Comparison of ENCODE assay signal across 8 cellular contexts in the genomic region with DNA sequence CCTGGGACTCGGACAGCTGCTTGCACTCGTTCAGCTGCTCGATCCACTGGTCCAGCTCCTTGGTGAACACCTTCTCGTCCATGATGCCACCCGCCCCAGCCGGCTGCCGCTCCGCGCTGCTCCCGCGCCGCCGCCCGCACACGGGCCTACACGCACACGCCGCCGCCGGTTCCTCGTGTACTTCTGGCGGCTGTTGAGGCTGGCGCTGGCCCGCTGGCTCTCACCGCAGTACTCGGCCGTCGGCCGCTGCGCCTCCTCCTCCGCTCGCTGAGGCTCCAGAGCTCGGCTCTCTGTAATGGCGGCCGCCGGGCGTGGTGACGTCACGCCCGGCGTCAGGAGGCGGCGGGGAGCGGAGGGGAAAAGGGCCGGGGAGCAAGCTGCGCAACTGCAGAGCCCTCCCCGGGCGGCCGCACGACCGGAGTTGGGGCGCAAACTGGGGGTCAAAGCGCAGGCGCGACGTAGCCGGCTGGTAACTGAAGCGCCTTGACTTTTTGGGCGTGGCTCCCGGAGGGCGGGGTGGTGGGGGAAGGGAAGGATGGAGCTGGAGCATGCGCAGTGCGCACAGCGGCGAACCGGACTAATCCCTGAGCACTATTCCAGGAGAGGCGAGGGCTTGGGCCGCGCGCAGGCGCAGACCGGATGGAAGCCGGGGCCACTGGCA. TPM values are rescaled to one million over a fixed set of nuclear protein-coding genes. Genes with fewer than 3 reads are reported as not detected.
DNase-seq lines count a peak whose midpoint lies in the region; ATAC-seq and TF ChIP-seq lines count a peak whose summit lies in the region.

Gene PPP2CA (minus strand): TSS at position 294 of the 661 bp plus-strand sequence. CDS start 212 bp downstream, at position 82.

- CTCF ChIA-PET in activated CD4-positive, alpha-beta T cell treated with anti-CD3 and anti-CD28 coated beads for 36 hours (lab: Charles Lee) = interaction anchor here (0.8 to 1.9 kb wide), 11 partner anchors 9 to 513 kb away, joined by 3 to 8 read pairs (median 3); partner anchors contain the start of gene CAMLG

- peak; percentile 82 for ATAC-seq in HG03442 (IDR thresholded peaks at IDR 0.05; ENCODE audit: unreplicated experiment)
- peak; percentile 88 for ATAC-seq in activated CD4-positive, alpha-beta T cell treated with anti-CD3 and anti-CD28 coated beads for 36 hours

- H3K4me1 Mint-ChIP-seq in activated CD4-positive, alpha-beta T cell treated with anti-CD3 and anti-CD28 coated beads for 36 hours = peaks cover 46% of the 10 kb centered on the region

- H3K27ac Mint-ChIP-seq in activated CD4-positive, alpha-beta T cell treated with anti-CD3 and anti-CD28 coated beads for 36 hours = peak within 1 kb of the TSS; percentile 98

- DNase-seq in Ammon's horn (ENCODE audit: low spot score) (peak; percentile 98), GM19238 (ENCODE audit: insufficient read length, low spot score) (peak; percentile 87), NCI-H524 (lab: John Stamatoyannopoulos, UW) (peak; percentile 97), choroid plexus epithelial cell (ENCODE audit: low read depth) (peak; percentile 99), kidney glomerular epithelial cell (lab: John Stamatoyannopoulos, UW) (peak; percentile 94)
- DNase-seq in activated CD4-positive, alpha-beta T cell treated with anti-CD3 and anti-CD28 coated beads for 36 hours = peak; percentile 99
- DNase-seq in stimulated activated CD4-positive, alpha-beta T cell treated with anti-CD3 and anti-CD28 coated beads, Interleukin-1b, Interleukin-23, amount 100 ng/mL, for 1 hour (ENCODE audit: low read depth in 2 of 2) = peak; percentile 98 to 99

- POLR2A ChIA-PET in activated CD4-positive, alpha-beta T cell treated with anti-CD3 and anti-CD28 coated beads for 36 hours (lab: Charles Lee) = interaction anchor here (0.6 to 3.0 kb wide), 16 partner anchors 10 to 434 kb away, joined by 3 to 29 read pairs (median 4); partner anchors contain the start of genes JADE2, SKP1 and UBE2B

- H3K36me3 Mint-ChIP-seq in activated CD4-positive, alpha-beta T cell treated with anti-CD3 and anti-CD28 coated beads for 36 hours (ENCODE audit: low read depth) = peaks cover 34% of the 10 kb centered on the region

- peak within 1 kb of the TSS; percentile 97 for H3K4me3 ChIP-seq in choroid plexus epithelial cell (ENCODE audit: low read depth, low read length)

- no peaks in the 10 kb centered on the region for H3K27me3 Mint-ChIP-seq in activated CD4-positive, alpha-beta T cell treated with anti-CD3 and anti-CD28 coated beads for 36 hours

- H3K4me3 Mint-ChIP-seq in activated CD4-positive, alpha-beta T cell treated with anti-CD3 and anti-CD28 coated beads for 36 hours = peak within 1 kb of the TSS; percentile 97

- no peaks in the 10 kb centered on the region for H3K9me3 Mint-ChIP-seq in activated CD4-positive, alpha-beta T cell treated with anti-CD3 and anti-CD28 coated beads for 36 hours (ENCODE audit: low read depth)

- TF ChIP-seq CTCF in choroid plexus epithelial cell (conservative IDR thresholded peaks at IDR 0.05; ENCODE audit: low read depth, low read length) = no peak

- intact Hi-C loops in activated CD4-positive, alpha-beta T cell treated with anti-CD3 and anti-CD28 coated beads for 36 hours (cut with DNase I, micrococcal nuclease) = loop anchor here (1.0 to 10.0 kb wide), 18 partner anchors 49 to 1264 kb away; partner anchors contain the start of genes UBE2B (in 2 of the 2), AFF4 (in 1 of the 2), C5orf15 (in 1 of the 2) and C5orf24 (in 1 of the 2)

RNA-seq across cellular contexts. Expression of gene PPP2CA, which starts in this region (rescaled TPM):
- total RNA-seq in activated CD4-positive, alpha-beta T cell treated with anti-CD3 and anti-CD28 coated beads for 36 hours = 100 to 1,000 TPM; 148 to 154 TPM

Comparison
In these comparisons a context has a peak if more than half of its experiments do, and no peak if none do; other contexts are left out.
1. Peak in every context shown above with its lines: DNase-seq, ATAC-seq and H3K4me3 ChIP-seq.